In genomic region chr5:55407059-55407684, GRCh38 we compare ENCODE assay signal across 9 cellular contexts.
A peak's percentile ranks its signal among the peaks of the same experiment; 100 is the strongest.
DNase-seq lines count a peak whose midpoint lies in the region; ATAC-seq and TF ChIP-seq lines count a peak whose summit lies in the region.
"Had no signal": no experiment of that assay in that cellular context is flagged by ENCODE, and none has a peak within 500 bp of the region (broad histone marks: within the 10 kb centered on the region; RNA-seq: fewer than 3 reads in every experiment).

No MANE protein-coding gene starts in this region.

- peaks cover 14% of the 10 kb centered on the region for H3K36me3 Mint-ChIP-seq in progenitor cell of endocrine pancreas (ENCODE audit: insufficient read depth)

- H3K4me3 ChIP-seq in RWPE2 (ENCODE audit: severe bottlenecking): no peak overlapping the region

- no peaks in the 10 kb centered on the region for H3K27me3 Mint-ChIP-seq in progenitor cell of endocrine pancreas

- DNase-seq in AG08395 (ENCODE audit: low spot score): peak; percentile 67
- DNase-seq in RWPE2 (ENCODE audit: low spot score): no peak
- peak; percentile 60 for DNase-seq in fibroblast of the conjunctiva (ENCODE audit: low read depth)
- DNase-seq in progenitor cell of endocrine pancreas (ENCODE audit: low spot score, unreplicated experiment): no peak
- DNase-seq in GM19240 (ENCODE audit: insufficient read length, low spot score): no peak

- ATAC-seq in RWPE2 (ENCODE audit: low read depth): peak; percentile 74; the same call in 2 of the 3 replicates
- no peak for ATAC-seq in HG02642 (IDR thresholded peaks at IDR 0.05; ENCODE audit: poor library complexity, unreplicated experiment)
- no peak for ATAC-seq in GM21515 (IDR thresholded peaks at IDR 0.05; ENCODE audit: unreplicated experiment)

- H3K27me3 ChIP-seq in RWPE2 (ENCODE audit: insufficient read depth, poor library complexity, severe bottlenecking): no peaks in the 10 kb centered on the region

- H3K4me3 Mint-ChIP-seq in progenitor cell of endocrine pancreas (ENCODE audit: low read depth): no peak overlapping the region

- H3K4me1 Mint-ChIP-seq in progenitor cell of endocrine pancreas (ENCODE audit: low read depth): no peaks in the 10 kb centered on the region

- TF ChIP-seq CTCF in GM12872 (IDR thresholded peaks at IDR 0.05; ENCODE audit: insufficient read depth, low read depth, low read length) (peak; percentile 61), RWPE2 (IDR thresholded peaks at IDR 0.05; ENCODE audit: poor library complexity, severe bottlenecking) (peak; percentile 82), progenitor cell of endocrine pancreas (IDR thresholded peaks at IDR 0.05; ENCODE audit: unreplicated experiment) (peak; percentile 68)

- H3K4me1 ChIP-seq in RWPE2 (ENCODE audit: insufficient read depth, poor library complexity, severe bottlenecking): no peaks in the 10 kb centered on the region

- no peaks in the 10 kb centered on the region for H3K9me3 Mint-ChIP-seq in progenitor cell of endocrine pancreas (ENCODE audit: low read depth)

- no peaks in the 10 kb centered on the region for H3K9me3 ChIP-seq in RWPE2 (ENCODE audit: severe bottlenecking)

- H3K27ac Mint-ChIP-seq in progenitor cell of endocrine pancreas: no peak overlapping the region

- H3K36me3 ChIP-seq in RWPE2 (ENCODE audit: low read depth): peaks cover 93% of the 10 kb centered on the region

- H3K27ac ChIP-seq in RWPE2 (ENCODE audit: poor library complexity, severe bottlenecking): no peak overlapping the region
- H3K27ac ChIP-seq: HL-60 had no signal

Comparison
In these comparisons a context has a peak if more than half of its experiments do, and no peak if none do; other contexts are left out.
1. DNase-seq: peak in AG08395 (single experiment) and fibroblast of the conjunctiva (single experiment); none in RWPE2 (single experiment), progenitor cell of endocrine pancreas (single experiment) and GM19240 (single experiment).
2. Peak in every context shown above with its lines, with median percentiles within 50 percentile points of each other: CTCF ChIP-seq.